7 cellular contexts compared by ENCODE assay signal in genomic region chr1:235831148-235831547, GRCh38. TPM values are rescaled to one million over a fixed set of nuclear protein-coding genes. Genes with fewer than 3 reads are reported as not detected.
DNase-seq lines count a peak whose midpoint lies in the region; ATAC-seq and TF ChIP-seq lines count a peak whose summit lies in the region.

No MANE protein-coding gene starts in this region.

- no peak for TF ChIP-seq RAD21 in HCT116 (IDR thresholded peaks at IDR 0.05; ENCODE audit: low read depth)

- H3K27me3 ChIP-seq in HCT116 (ENCODE audit: insufficient read depth, low read length) (no peaks in the 10 kb centered on the region), GM23338 (ENCODE audit: insufficient read depth) (no peaks in the 10 kb centered on the region)

- H4K20me1 ChIP-seq in HCT116 (ENCODE audit: insufficient read depth) (no peaks in the 10 kb centered on the region), GM23338 (replicated peaks; ENCODE audit: insufficient read depth) (no peaks in the 10 kb centered on the region)

- peaks cover 0 to 10% of the 10 kb centered on the region in 2 experiments; a peak in 2 of 4 replicates for H3K4me1 ChIP-seq in HCT116 (ENCODE audit: control insufficient read depth in 1 of 2, insufficient read depth in 2 of 2, low read length in 2 of 2)
- H3K4me1 ChIP-seq in GM23338 (ENCODE audit: insufficient read depth) = no peaks in the 10 kb centered on the region

- H3K36me3 Mint-ChIP-seq in GM23338 (ENCODE audit: low read depth) = no peaks in the 10 kb centered on the region

- no peak overlapping the region for H3K4me3 ChIP-seq in HCT116 (replicated peaks in 1 of 2; ENCODE audit: low read depth in 1 of 2, low read length in 2 of 2)
- no peak overlapping the region for H3K4me3 ChIP-seq in fibroblast of the aortic adventitia (ENCODE audit: low read depth, low read length)
- no peak overlapping the region for H3K4me3 ChIP-seq in GM23338

- H2AFZ ChIP-seq in HCT116 (ENCODE audit: low read depth, low read length, poor library complexity, severe bottlenecking) = no peak overlapping the region
- H2AFZ ChIP-seq in GM23338 = no peak overlapping the region

- ATAC-seq in GM18517 (IDR thresholded peaks at IDR 0.05; ENCODE audit: unreplicated experiment) (peak; percentile 90), HCT116 (peak; percentile 68), GM23338 (no peak)

- CTCF ChIA-PET in HCT116 (lab: Charles Lee) = interaction anchor here (1.5 kb wide), 1 partner anchor 12 kb away, joined by 5 read pairs; no protein-coding TSS in a partner anchor

- H3K9me3 Mint-ChIP-seq in GM23338 = no peaks in the 10 kb centered on the region

- POLR2A ChIA-PET in HCT116 (lab: Charles Lee) = no interaction called here

- no peak overlapping the region for H3K27ac Mint-ChIP-seq in GM23338

- H3K9ac ChIP-seq in HCT116 (ENCODE audit: low read length) = no peak overlapping the region

- H3F3A ChIP-seq in GM23338 (replicated peaks; ENCODE audit: low read depth) = no peaks in the 10 kb centered on the region

- no peaks in the 10 kb centered on the region for H3K27me3 Mint-ChIP-seq in GM23338 (ENCODE audit: insufficient read depth, low read depth, poor library complexity)

- no peaks in the 10 kb centered on the region for H3K36me3 ChIP-seq in HCT116 (ENCODE audit: control insufficient read depth in 1 of 2, insufficient read depth in 2 of 2, low read length in 2 of 2)
- H3K36me3 ChIP-seq in GM23338 (ENCODE audit: insufficient read depth) = no peaks in the 10 kb centered on the region

- TF ChIP-seq POLR2A in HCT116 (IDR thresholded peaks at IDR 0.05; ENCODE audit: borderline replicate concordance, extremely low read depth, insufficient read depth, insufficient read length) = no peak

- H3K27ac ChIP-seq in HCT116 (ENCODE audit: low read depth, low read length) (no peak overlapping the region), GM23338 (ENCODE audit: low read depth) (no peak overlapping the region)

- TF ChIP-seq CTCF in HCT116 (IDR thresholded peaks at IDR 0.05 in 2 of 3, conservative IDR thresholded peaks at IDR 0.05 in 1 of 3; ENCODE audit: borderline replicate concordance in 1 of 3, insufficient read depth in 1 of 3, low read depth in 2 of 3, low read length in 2 of 3) = no peak
- no peak for TF ChIP-seq CTCF in fibroblast of the aortic adventitia (IDR thresholded peaks at IDR 0.05; ENCODE audit: insufficient read depth, low read length)
- TF ChIP-seq CTCF in GM23338 (conservative IDR thresholded peaks at IDR 0.05; ENCODE audit: low read depth in 2 of 2) = no peak

- in situ Hi-C loops in KBM-7 (cut with MboI; ENCODE audit: low pct_unique_long_range_greater_than_20kb, low sequenced_read_pairs) = no loop called here

- intact Hi-C loops in HCT116 (cut with micrococcal nuclease) = no loop called here

- H3K4me2 ChIP-seq in HCT116 (ENCODE audit: low read length) = peak overlapping the region; percentile 33
- no peak overlapping the region for H3K4me2 ChIP-seq in GM23338

- H3K9me3 ChIP-seq in HCT116 (ENCODE audit: control insufficient read depth in 1 of 2, insufficient read depth in 1 of 2, low read depth in 1 of 2, low read length in 2 of 2) = no peaks in the 10 kb centered on the region

- H3K9me2 ChIP-seq in HCT116 (ENCODE audit: insufficient read depth) (no peaks in the 10 kb centered on the region), GM23338 (ENCODE audit: insufficient read depth) (no peaks in the 10 kb centered on the region)

- BruUV-seq in HCT116 (replicated peaks; lab: Mats Ljungman, UMichigan) = no TSS peak

- H3K4me1 Mint-ChIP-seq in GM23338 = no peaks in the 10 kb centered on the region

- RAD21 ChIA-PET in HCT116 (lab: Charles Lee; ENCODE audit: low non-redundant PET in 1 of 2, low total read pairs in 2 of 2, uncharacterized antibody in 2 of 2, unreplicated experiment in 2 of 2) = no interaction called here

- H3K79me2 ChIP-seq in HCT116 (ENCODE audit: insufficient read depth, low read length) = no peaks in the 10 kb centered on the region
- H3K79me2 ChIP-seq in GM23338 (replicated peaks; ENCODE audit: insufficient read depth) = no peaks in the 10 kb centered on the region

- DNase-seq in HCT116 (ENCODE audit: low read depth, low spot score) (no peak), NCI-H226 (peak; percentile 22), fibroblast of the aortic adventitia (ENCODE audit: low read depth) (peak; percentile 65), GM23338 (ENCODE audit: low spot score) (no peak), GF-D8 (lab: John Stamatoyannopoulos, UW) (no peak), KBM-7 (no peak)

- no peak overlapping the region for H3K4me3 Mint-ChIP-seq in GM23338

TF ChIP-seq in HCT116, 20 proteins besides CTCF, POLR2A, EP300 and RAD21:
- TF ChIP-seq FOSL1 (IDR thresholded peaks at IDR 0.05; ENCODE audit: low read depth) = 0 out of 2 replicates have a peak, but pooled peaks have one; percentile 14
- no peak for TF ChIP-seq MAX (IDR thresholded peaks at IDR 0.05)
- 0 out of 2 replicates have a peak, but pooled peaks have one; percentile 16 for TF ChIP-seq CBX3 (IDR thresholded peaks at IDR 0.05; ENCODE audit: low read depth)

TF ChIP-seq in GM23338, 12 proteins besides CTCF, POLR2A, EP300 and RAD21:
- no peak for TF ChIP-seq ZNF114 (CRISPR knock-in tag; IDR thresholded peaks at IDR 0.05)

RNA-seq across cellular contexts. Expression of gene LYST, which starts 35.6 kb away (rescaled TPM):
- total RNA-seq in HCT116 (2021; ENCODE audit: unreplicated experiment) = 6.6 TPM
- 2.4 and 2.6 TPM in 2 replicates for polyA plus RNA-seq in HCT116 (2012)
- total RNA-seq in fibroblast of the aortic adventitia (ENCODE audit: low replicate concordance) = 28.1 and 30.4 TPM in 2 replicates
- total RNA-seq in GM23338 (2014; rRNA removed; shearing (Covaris generic)) = 0.16 and 1.0 TPM in 2 replicates
- 0.14 and 0.21 TPM in 2 replicates for polyA plus RNA-seq in GM23338 (2016; fragmentation: Nextera tagmentation; extraction: Ambion mirVana)

Comparison
In these comparisons a context has a peak if more than half of its experiments do, and no peak if none do; other contexts are left out.
1. DNase-seq: peak in NCI-H226 (single experiment) and fibroblast of the aortic adventitia (single experiment); none in HCT116 (single experiment), GM23338 (single experiment), GF-D8 (single experiment) and KBM-7 (single experiment).